ENCODE assay signal across 11 cellular contexts in genomic region chr6:56689114-56689513, GRCh38. TPM values are rescaled to one million over a fixed set of nuclear protein-coding genes. Genes with fewer than 3 reads are reported as not detected.
DNase-seq lines count a peak whose midpoint lies in the region; ATAC-seq and TF ChIP-seq lines count a peak whose summit lies in the region.
"Had no signal": no experiment of that assay in that cellular context is flagged by ENCODE, and none has a peak within 500 bp of the region (broad histone marks: within the 10 kb centered on the region; RNA-seq: fewer than 3 reads in every experiment).

No MANE protein-coding gene starts in this region.

- no peak for TF ChIP-seq CTCF in GM13977 (IDR thresholded peaks at IDR 0.05; ENCODE audit: extremely low read depth, insufficient read depth, missing control alignments)
- no peak for TF ChIP-seq CTCF in fibroblast of pulmonary artery (IDR thresholded peaks at IDR 0.05; ENCODE audit: low read length, missing control alignments)

- in situ Hi-C loops in GM13977 (cut with MboI; ENCODE audit: low pct_unique_long_range_greater_than_20kb, low sequenced_read_pairs, unreplicated experiment): no loop called here

- no peak overlapping the region for H3K27ac Mint-ChIP-seq in activated T-cell treated with anti-CD3 and anti-CD28 coated beads, Interleukin-2, amount 50 U/mL, for 72 hours
- H3K27ac Mint-ChIP-seq: activated naive CD8-positive, alpha-beta T cell had no signal

- DNase-seq in GM13977 (ENCODE audit: low spot score): peak; percentile 24
- DNase-seq in fibroblast of pulmonary artery (ENCODE audit: low read depth): no peak
- no peak for DNase-seq in sciatic nerve (ENCODE audit: low spot score)
- DNase-seq in activated T-cell treated with anti-CD3 and anti-CD28 coated beads, Interleukin-2, amount 50 U/mL, for 72 hours: no peak
- no peak for DNase-seq in A172 (ENCODE audit: low spot score)
- DNase-seq in NCI-H510A (lab: John Stamatoyannopoulos, UW): no peak
- DNase-seq: foreskin fibroblast, NCI-H1105 treated with DMSO at 0.1 percent for 48 hours had no signal

- H3K4me3 Mint-ChIP-seq in activated T-cell treated with anti-CD3 and anti-CD28 coated beads, Interleukin-2, amount 50 U/mL, for 72 hours: no peak overlapping the region
- H3K4me3 Mint-ChIP-seq: activated naive CD8-positive, alpha-beta T cell had no signal

- no peaks in the 10 kb centered on the region for H3K36me3 Mint-ChIP-seq in activated T-cell treated with anti-CD3 and anti-CD28 coated beads, Interleukin-2, amount 50 U/mL, for 72 hours (ENCODE audit: insufficient read depth in 2 of 2)
- H3K36me3 Mint-ChIP-seq: activated naive CD8-positive, alpha-beta T cell had no signal

- peaks cover 14% of the 10 kb centered on the region for H3K27me3 Mint-ChIP-seq in activated T-cell treated with anti-CD3 and anti-CD28 coated beads, Interleukin-2, amount 50 U/mL, for 72 hours (ENCODE audit: low read depth)

- no peaks in the 10 kb centered on the region for H3K9me3 Mint-ChIP-seq in activated T-cell treated with anti-CD3 and anti-CD28 coated beads, Interleukin-2, amount 50 U/mL, for 72 hours

- ATAC-seq in GM21447 (IDR thresholded peaks at IDR 0.05; ENCODE audit: unreplicated experiment) (peak; percentile 80), HG03280 (IDR thresholded peaks at IDR 0.05; ENCODE audit: unreplicated experiment) (peak; percentile 71), sciatic nerve (no peak)
- ATAC-seq in activated T-cell treated with anti-CD3 and anti-CD28 coated beads, Interleukin-2, amount 50 U/mL, for 72 hours (replicated peaks in 1 of 2): no peak

- peak overlapping the region; percentile 2 for H3K4me3 ChIP-seq in fibroblast of pulmonary artery (replicated peaks; ENCODE audit: low read depth, low read length)

- no peaks in the 10 kb centered on the region for H3K4me1 Mint-ChIP-seq in activated T-cell treated with anti-CD3 and anti-CD28 coated beads, Interleukin-2, amount 50 U/mL, for 72 hours (ENCODE audit: low read depth)

- intact Hi-C loops in sciatic nerve (cut with DNase I): no loop called here

RNA-seq across cellular contexts. Expression of gene DST, which starts 46.4 kb away (rescaled TPM):
- 526 TPM for total RNA-seq in sciatic nerve
- 10 to 100 TPM; 11.2 to 11.9 TPM for total RNA-seq in activated T-cell treated with anti-CD3 and anti-CD28 coated beads, Interleukin-2, amount 50 U/mL, for 72 hours
- 153 and 189 TPM in 2 replicates for total RNA-seq in A172 (2014; rRNA removed; shearing (Covaris generic))

Comparison
In these comparisons a context has a peak if more than half of its experiments do, and no peak if none do; other contexts are left out.
1. ATAC-seq: peak in GM21447 (single experiment) and HG03280 (single experiment); none in sciatic nerve (single experiment) and activated T-cell treated with anti-CD3 and anti-CD28 coated beads, Interleukin-2, amount 50 U/mL, for 72 hours (0 of 2).
2. RNA of gene DST, which starts 46.4 kb away (total RNA-seq): 526 TPM in sciatic nerve (single experiment) and 153 to 189 TPM in A172; 11.2 to 11.9 TPM in activated T-cell treated with anti-CD3 and anti-CD28 coated beads, Interleukin-2, amount 50 U/mL, for 72 hours; every median in the first group is over 10 times any median in the second.